17 cellular contexts compared by ENCODE assay signal in the genomic region with DNA sequence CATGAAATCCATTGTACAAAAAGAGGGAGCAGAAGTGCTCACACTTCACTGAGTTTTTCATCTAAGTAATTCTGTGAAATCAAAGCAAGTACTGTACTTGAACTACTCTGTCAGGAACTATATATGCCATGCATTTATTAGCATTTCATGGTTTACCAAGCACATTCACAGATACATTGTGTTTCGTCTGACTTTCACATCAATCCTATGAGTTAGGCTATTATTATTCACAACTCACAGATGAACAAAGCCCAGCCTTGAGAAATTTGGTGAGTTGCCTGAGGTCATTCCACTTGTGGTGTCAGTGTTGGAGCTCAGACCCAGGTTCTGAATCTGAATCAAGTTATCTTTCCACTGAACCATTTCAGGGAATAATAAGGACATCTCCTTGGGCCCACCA.
"Had no signal": no experiment of that assay in that cellular context is flagged by ENCODE, and none has a peak within 500 bp of the region (broad histone marks: within the 10 kb centered on the region; RNA-seq: fewer than 3 reads in every experiment).

No MANE protein-coding gene starts in this region.

- H3K36me3 Mint-ChIP-seq: activated naive CD4-positive, alpha-beta T cell treated with anti-CD3 and anti-CD28 coated beads, Interleukin-2, amount 50 U/mL, for 24 hours; immature natural killer cell; naive thymus-derived CD4-positive, alpha-beta T cell; stimulated activated effector memory CD8-positive, alpha-beta T cell treated with anti-CD3 and anti-CD28 coated beads, Interleukin-12 subunit alpha, Interleukin-12 subunit beta, amount 100 ng/mL, for 72 hours had no signal

- H3K27ac ChIP-seq: brain microvascular endothelial cell, esophagus muscularis mucosa, lower lobe of right lung, thyroid gland had no signal

- H3K27me3 ChIP-seq: brain microvascular endothelial cell, esophagus muscularis mucosa, thyroid gland had no signal

- H3K36me3 ChIP-seq: brain microvascular endothelial cell, esophagus muscularis mucosa, lower lobe of right lung, thyroid gland had no signal

- H3K9me3 ChIP-seq: esophagus muscularis mucosa, lower lobe of right lung, thyroid gland had no signal

- H3K27ac Mint-ChIP-seq: activated B cell treated with CpG ODN at 0.5 μM for 24 hours; activated naive CD4-positive, alpha-beta T cell treated with anti-CD3 and anti-CD28 coated beads, Interleukin-2, amount 50 U/mL, for 24 hours; activated T-helper 2 cell treated with anti-CD3 and anti-CD28 coated beads, Interferon-gamma antibody, Interleukin-2, Interleukin-4, amounts not matched to agents 10 μg/mL and 5 μg/mL and 100 μg/mL, durations not matched to agents 14 hours and 24 hours and 36 hours; dendritic cell treated with granulocyte-macrophage colony-stimulating factor and Interleukin-4, amounts not matched to agents 40 ng/mL and 50 ng/mL, for 4 days; immature natural killer cell; naive thymus-derived CD4-positive, alpha-beta T cell; stimulated activated effector memory CD8-positive, alpha-beta T cell treated with anti-CD3 and anti-CD28 coated beads, Interleukin-12 subunit alpha, Interleukin-12 subunit beta, amount 100 ng/mL, for 72 hours had no signal

- FAIRE-seq: TTC549, urothelium cell line had no signal

- DNase-seq: activated B cell treated with CpG ODN at 0.5 μM for 24 hours; activated CD4-positive, alpha-beta T cell treated with anti-CD3 and anti-CD28 coated beads, Interleukin-2, amount 50 U/mL, for 1 hour; amniotic stem cell; brain microvascular endothelial cell; cerebellar nuclear complex; immature natural killer cell; lower lobe of right lung; naive thymus-derived CD4-positive, alpha-beta T cell; right cardiac atrium; thyroid gland had no signal

- H3K4me3 Mint-ChIP-seq: activated B cell treated with CpG ODN at 0.5 μM for 24 hours; activated naive CD4-positive, alpha-beta T cell treated with anti-CD3 and anti-CD28 coated beads, Interleukin-2, amount 50 U/mL, for 24 hours; dendritic cell treated with granulocyte-macrophage colony-stimulating factor and Interleukin-4, amounts not matched to agents 40 ng/mL and 50 ng/mL, for 4 days; immature natural killer cell; naive thymus-derived CD4-positive, alpha-beta T cell; stimulated activated effector memory CD8-positive, alpha-beta T cell treated with anti-CD3 and anti-CD28 coated beads, Interleukin-12 subunit alpha, Interleukin-12 subunit beta, amount 100 ng/mL, for 72 hours had no signal

- H3K4me3 ChIP-seq: esophagus muscularis mucosa, lower lobe of right lung, thyroid gland had no signal

- H3K4me1 Mint-ChIP-seq: activated B cell treated with CpG ODN at 0.5 μM for 24 hours; activated naive CD4-positive, alpha-beta T cell treated with anti-CD3 and anti-CD28 coated beads, Interleukin-2, amount 50 U/mL, for 24 hours; immature natural killer cell; stimulated activated effector memory CD8-positive, alpha-beta T cell treated with anti-CD3 and anti-CD28 coated beads, Interleukin-12 subunit alpha, Interleukin-12 subunit beta, amount 100 ng/mL, for 72 hours had no signal

- H3K9me3 Mint-ChIP-seq: activated naive CD4-positive, alpha-beta T cell treated with anti-CD3 and anti-CD28 coated beads, Interleukin-2, amount 50 U/mL, for 24 hours had no signal

- ATAC-seq: lower lobe of right lung; naive thymus-derived CD4-positive, alpha-beta T cell; right cardiac atrium; stimulated activated effector memory CD8-positive, alpha-beta T cell treated with anti-CD3 and anti-CD28 coated beads, Interleukin-12 subunit alpha, Interleukin-12 subunit beta, amount 100 ng/mL, for 72 hours had no signal
